Comparison of ENCODE assay signal across 4 cellular contexts in genomic region chr12:55866454-55867004, GRCh38. TPM values are rescaled to one million over a fixed set of nuclear protein-coding genes. Genes with fewer than 3 reads are reported as not detected.
"Had no signal": no experiment of that assay in that cellular context is flagged by ENCODE, and none has a peak within 500 bp of the region (broad histone marks: within the 10 kb centered on the region; RNA-seq: fewer than 3 reads in every experiment).

No MANE protein-coding gene starts in this region.

RNA-seq across cellular contexts. Expression of gene MMP19, which starts 23.8 kb away (rescaled TPM):
- total RNA-seq: NCI-H460, OCI-LY7, SK-MEL-5, T-cell had no signal
